29 cellular contexts compared by ENCODE assay signal in the genomic region with DNA sequence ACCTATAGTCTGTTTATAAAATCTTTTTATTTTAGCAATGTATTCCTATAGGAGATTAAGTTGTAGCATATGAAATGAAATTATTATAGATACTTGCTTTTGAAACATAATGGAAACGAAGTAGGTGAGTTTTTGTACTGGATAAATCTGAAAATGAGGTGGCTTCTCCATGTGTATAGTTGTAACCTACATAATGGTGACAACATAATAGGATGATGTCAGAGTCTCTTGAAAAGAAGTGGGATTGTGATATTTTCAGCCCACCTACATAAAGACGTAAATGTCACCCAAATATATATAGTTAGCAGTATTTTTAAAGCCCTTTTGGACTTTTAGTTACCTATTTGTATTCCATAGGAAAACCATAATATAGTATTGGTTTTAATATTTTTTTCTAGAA.
"Had no signal": no experiment of that assay in that cellular context is flagged by ENCODE, and none has a peak within 500 bp of the region (broad histone marks: within the 10 kb centered on the region; RNA-seq: fewer than 3 reads in every experiment).

No MANE protein-coding gene starts in this region.

- FAIRE-seq: small intestine, urothelium cell line had no signal

- H3K27me3 Mint-ChIP-seq: natural killer cell treated with Interleukin-12 subunit alpha and Interleukin-12 subunit beta and Interleukin-15 and Interleukin-18, amount 100 ng/mL, for 72 hours; progenitor cell of endocrine pancreas; stimulated activated naive B cell treated with anti-CD40 and anti-IgM and Interleukin-4, amounts not matched to agents 10 μg/mL and 1 μg/mL and 100 μg/mL, for 72 hours; stimulated activated naive CD8-positive, alpha-beta T cell treated with anti-CD3 and anti-CD28 coated beads, Interleukin-15, amount 100 ng/mL, for 72 hours had no signal

- H3K4me3 ChIP-seq: neural progenitor cell, ovary, psoas muscle, right lobe of liver, sigmoid colon, thoracic aorta, thyroid gland, tibial nerve, upper lobe of left lung, vagina had no signal

- H3K27ac ChIP-seq: ovary, parathyroid adenoma, psoas muscle, right lobe of liver, sigmoid colon, thoracic aorta, thyroid gland, tibial nerve, upper lobe of left lung, vagina had no signal

- ATAC-seq: naive thymus-derived CD8-positive, alpha-beta T cell; natural killer cell treated with Interleukin-12 subunit alpha and Interleukin-12 subunit beta and Interleukin-15 and Interleukin-18, amount 100 ng/mL, for 72 hours; psoas muscle; right cardiac atrium; right lobe of liver; stimulated activated effector memory CD8-positive, alpha-beta T cell treated with anti-CD3 and anti-CD28 coated beads, Interleukin-12 subunit alpha, Interleukin-12 subunit beta, amount 100 ng/mL, for 72 hours; stimulated activated naive B cell treated with anti-CD40 and anti-IgM and Interleukin-4, amounts not matched to agents 10 μg/mL and 1 μg/mL and 100 μg/mL, for 72 hours; stimulated activated naive CD8-positive, alpha-beta T cell treated with anti-CD3 and anti-CD28 coated beads, Interleukin-15, amount 100 ng/mL, for 72 hours; stimulated activated naive CD8-positive, alpha-beta T cell treated with anti-CD3 and anti-CD28 coated beads, Interleukin-15, Interleukin-2, amounts not matched to agents 100 U/mL and 50 U/mL, for 24 hours had no signal

- H3K4me1 Mint-ChIP-seq: naive thymus-derived CD8-positive, alpha-beta T cell; nephron progenitor cell; stimulated activated effector memory CD8-positive, alpha-beta T cell treated with anti-CD3 and anti-CD28 coated beads, Interleukin-12 subunit alpha, Interleukin-12 subunit beta, amount 100 ng/mL, for 72 hours; stimulated activated naive B cell treated with anti-CD40 and anti-IgM and Interleukin-4, amounts not matched to agents 10 μg/mL and 1 μg/mL and 100 μg/mL, for 72 hours; stimulated activated naive CD8-positive, alpha-beta T cell treated with anti-CD3 and anti-CD28 coated beads, Interleukin-15, amount 100 ng/mL, for 72 hours had no signal

- DNase-seq: naive thymus-derived CD8-positive, alpha-beta T cell; nephron progenitor cell; occipital lobe; ovary; posterior cingulate gyrus; psoas muscle; right cardiac atrium; right lobe of liver; sigmoid colon; small intestine; stimulated activated CD4-positive, alpha-beta T cell treated with anti-CD3 and anti-CD28 coated beads, Interleukin-15, amount 100 ng/mL, for 24 hours; stimulated activated CD4-positive, alpha-beta T cell treated with anti-CD3 and anti-CD28 coated beads, Interleukin-2, amount 100 ng/mL, for 24 hours; stimulated activated CD4-positive, alpha-beta T cell treated with anti-CD3 and anti-CD28 coated beads, Interleukin-2, amount 100 ng/mL, for 48 hours; stimulated activated CD4-positive, alpha-beta T cell treated with anti-CD3 and anti-CD28 coated beads, Interleukin-4, amount 100 ng/mL, for 24 hours; stimulated activated naive B cell treated with anti-CD40 and anti-IgM and Interleukin-4, amounts not matched to agents 10 μg/mL and 1 μg/mL and 100 μg/mL, for 72 hours; stimulated activated naive CD8-positive, alpha-beta T cell treated with anti-CD3 and anti-CD28 coated beads, Interleukin-15, amount 100 ng/mL, for 72 hours; stimulated activated naive CD8-positive, alpha-beta T cell treated with anti-CD3 and anti-CD28 coated beads, Interleukin-15, Interleukin-2, amounts not matched to agents 100 U/mL and 50 U/mL, for 24 hours; thyroid gland; trophoblast cell; upper lobe of left lung had no signal

- H3K27me3 ChIP-seq: neural progenitor cell, ovary, right lobe of liver, sigmoid colon, thyroid gland, tibial nerve, upper lobe of left lung, vagina had no signal

- H3K9me3 Mint-ChIP-seq: naive thymus-derived CD8-positive, alpha-beta T cell; natural killer cell treated with Interleukin-12 subunit alpha and Interleukin-12 subunit beta and Interleukin-15 and Interleukin-18, amount 100 ng/mL, for 72 hours; stimulated activated effector memory CD8-positive, alpha-beta T cell treated with anti-CD3 and anti-CD28 coated beads, Interleukin-12 subunit alpha, Interleukin-12 subunit beta, amount 100 ng/mL, for 72 hours; stimulated activated naive CD8-positive, alpha-beta T cell treated with anti-CD3 and anti-CD28 coated beads, Interleukin-15, amount 100 ng/mL, for 72 hours had no signal

- H3K4me3 Mint-ChIP-seq: naive thymus-derived CD8-positive, alpha-beta T cell; natural killer cell treated with Interleukin-12 subunit alpha and Interleukin-12 subunit beta and Interleukin-15 and Interleukin-18, amount 100 ng/mL, for 72 hours; nephron progenitor cell; neural progenitor cell; stimulated activated effector memory CD8-positive, alpha-beta T cell treated with anti-CD3 and anti-CD28 coated beads, Interleukin-12 subunit alpha, Interleukin-12 subunit beta, amount 100 ng/mL, for 72 hours; stimulated activated naive B cell treated with anti-CD40 and anti-IgM and Interleukin-4, amounts not matched to agents 10 μg/mL and 1 μg/mL and 100 μg/mL, for 72 hours; stimulated activated naive CD8-positive, alpha-beta T cell treated with anti-CD3 and anti-CD28 coated beads, Interleukin-15, amount 100 ng/mL, for 72 hours had no signal

- H3K36me3 Mint-ChIP-seq: naive thymus-derived CD8-positive, alpha-beta T cell; natural killer cell treated with Interleukin-12 subunit alpha and Interleukin-12 subunit beta and Interleukin-15 and Interleukin-18, amount 100 ng/mL, for 72 hours; stimulated activated effector memory CD8-positive, alpha-beta T cell treated with anti-CD3 and anti-CD28 coated beads, Interleukin-12 subunit alpha, Interleukin-12 subunit beta, amount 100 ng/mL, for 72 hours; stimulated activated naive B cell treated with anti-CD40 and anti-IgM and Interleukin-4, amounts not matched to agents 10 μg/mL and 1 μg/mL and 100 μg/mL, for 72 hours had no signal

- H3K27ac Mint-ChIP-seq: naive thymus-derived CD8-positive, alpha-beta T cell; natural killer cell treated with Interleukin-12 subunit alpha and Interleukin-12 subunit beta and Interleukin-15 and Interleukin-18, amount 100 ng/mL, for 72 hours; nephron progenitor cell; neural progenitor cell; progenitor cell of endocrine pancreas; stimulated activated effector memory CD8-positive, alpha-beta T cell treated with anti-CD3 and anti-CD28 coated beads, Interleukin-12 subunit alpha, Interleukin-12 subunit beta, amount 100 ng/mL, for 72 hours; stimulated activated naive B cell treated with anti-CD40 and anti-IgM and Interleukin-4, amounts not matched to agents 10 μg/mL and 1 μg/mL and 100 μg/mL, for 72 hours; stimulated activated naive CD8-positive, alpha-beta T cell treated with anti-CD3 and anti-CD28 coated beads, Interleukin-15, amount 100 ng/mL, for 72 hours had no signal
